ENCODE assay signal across 12 cellular contexts in the genomic region with DNA sequence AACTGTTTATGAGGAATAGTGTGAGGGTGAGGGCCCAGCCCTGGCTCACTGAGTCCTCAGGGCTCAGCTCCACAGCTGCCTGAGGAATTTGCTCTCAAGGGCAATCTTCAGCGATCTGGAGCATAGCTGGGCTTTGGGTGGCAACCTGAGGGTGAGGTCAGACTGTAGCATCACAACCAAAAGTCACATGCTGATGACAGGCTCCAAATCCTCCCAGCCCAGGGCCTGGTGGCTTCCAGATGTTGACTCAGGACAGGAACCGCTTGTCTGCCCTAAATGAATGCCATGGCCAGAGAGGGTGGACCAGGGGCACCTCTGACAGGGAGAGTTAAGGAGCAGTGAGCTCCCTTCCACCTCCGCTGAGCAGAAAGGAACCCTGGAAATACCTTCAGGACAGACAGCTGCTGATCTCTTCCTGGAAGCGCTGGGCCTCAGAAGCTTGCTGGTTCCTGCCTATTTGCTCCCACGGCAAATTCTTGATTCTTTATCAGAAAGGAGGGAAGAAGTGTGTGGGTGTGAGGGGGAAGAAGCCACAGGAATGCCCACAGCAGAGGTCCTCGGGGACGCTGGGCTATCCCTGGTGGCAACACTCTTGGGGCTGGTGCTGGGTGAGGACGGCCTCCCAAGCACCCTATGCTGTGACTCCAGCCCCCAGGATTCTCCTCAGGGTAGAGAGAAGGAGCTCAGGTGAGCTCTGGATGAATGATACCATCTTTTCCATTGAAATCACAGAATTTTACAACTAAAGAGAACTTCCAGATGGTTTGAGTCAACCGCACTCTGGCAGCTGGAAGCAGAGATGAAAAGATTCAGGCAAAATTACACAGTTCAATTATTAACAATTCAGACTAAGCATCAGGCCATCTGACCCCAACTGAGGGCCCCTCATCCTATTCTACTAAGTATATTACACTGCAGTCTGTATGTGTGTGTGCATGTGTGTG. TPM values are rescaled to one million over a fixed set of nuclear protein-coding genes. Genes with fewer than 3 reads are reported as not detected.
A peak's percentile ranks its signal among the peaks of the same experiment; 100 is the strongest.
DNase-seq lines count a peak whose midpoint lies in the region; ATAC-seq, FAIRE-seq and TF ChIP-seq lines count a peak whose summit lies in the region.
"Had no signal": no experiment of that assay in that cellular context is flagged by ENCODE, and none has a peak within 500 bp of the region (broad histone marks: within the 10 kb centered on the region; RNA-seq: fewer than 3 reads in every experiment).

No MANE protein-coding gene starts in this region.

- H3K27me3 ChIP-seq in brain microvascular endothelial cell (replicated peaks) (no peaks in the 10 kb centered on the region), right lobe of liver (no peaks in the 10 kb centered on the region)
- H3K27me3 ChIP-seq: Peyer's patch had no signal

- peaks cover 0 to 15% (median 2%) of the 10 kb centered on the region in 4 donors for H3K4me1 ChIP-seq in right lobe of liver
- H3K4me1 ChIP-seq: Peyer's patch had no signal

- peak overlapping the region; percentile 96 for H3K27ac ChIP-seq in brain microvascular endothelial cell
- H3K27ac ChIP-seq in right lobe of liver, result peak overlapping the region in 1 of 3 donors; percentile 53
- H3K27ac ChIP-seq: HL-60 had no signal

- intact Hi-C loops in right lobe of liver (cut with DNase I), result no loop called here

- CTCF ChIA-PET in activated CD4-positive, alpha-beta T cell treated with anti-CD3 and anti-CD28 coated beads, Interleukin-2, amount 10 ng/mL, durations not matched to agents 7 days and 5 days (lab: Charles Lee), result no interaction called here

- no peak for FAIRE-seq in urothelium cell line (lab: Jason Lieb, UNC)

- H3K36me3 Mint-ChIP-seq in activated CD4-positive, alpha-beta T cell treated with anti-CD3 and anti-CD28 coated beads, Interleukin-2, amount 10 ng/mL, durations not matched to agents 7 days and 5 days (ENCODE audit: low read depth), result peaks cover 2% of the 10 kb centered on the region
- H3K36me3 Mint-ChIP-seq: activated naive CD4-positive, alpha-beta T cell treated with anti-CD3 and anti-CD28 coated beads, Interleukin-2, amount 10 ng/mL, durations not matched to agents 7 days and 5 days had no signal

- ATAC-seq in right lobe of liver (peak; percentile 11 to 69 (median 24)), GM18505 (IDR thresholded peaks at IDR 0.05; ENCODE audit: unreplicated experiment) (no peak), GM19035 (IDR thresholded peaks at IDR 0.05; ENCODE audit: unreplicated experiment) (no peak)

- H3K4me1 Mint-ChIP-seq in activated CD4-positive, alpha-beta T cell treated with anti-CD3 and anti-CD28 coated beads, Interleukin-2, amount 10 ng/mL, durations not matched to agents 7 days and 5 days, result peaks cover 64% of the 10 kb centered on the region

- no peaks in the 10 kb centered on the region for H3K9me3 Mint-ChIP-seq in activated CD4-positive, alpha-beta T cell treated with anti-CD3 and anti-CD28 coated beads, Interleukin-2, amount 10 ng/mL, durations not matched to agents 7 days and 5 days
- H3K9me3 Mint-ChIP-seq: activated naive CD4-positive, alpha-beta T cell treated with anti-CD3 and anti-CD28 coated beads, Interleukin-2, amount 10 ng/mL, durations not matched to agents 7 days and 5 days had no signal

- H3K27ac Mint-ChIP-seq in activated CD4-positive, alpha-beta T cell treated with anti-CD3 and anti-CD28 coated beads, Interleukin-2, amount 10 ng/mL, durations not matched to agents 7 days and 5 days, result peak overlapping the region; percentile 74
- H3K27ac Mint-ChIP-seq: activated naive CD4-positive, alpha-beta T cell treated with anti-CD3 and anti-CD28 coated beads, Interleukin-2, amount 10 ng/mL, durations not matched to agents 7 days and 5 days had no signal

- POLR2A ChIA-PET in activated CD4-positive, alpha-beta T cell treated with anti-CD3 and anti-CD28 coated beads, Interleukin-2, amount 10 ng/mL, durations not matched to agents 7 days and 5 days (lab: Charles Lee), result no interaction called here

- peaks cover 8% of the 10 kb centered on the region for H3K27me3 Mint-ChIP-seq in activated CD4-positive, alpha-beta T cell treated with anti-CD3 and anti-CD28 coated beads, Interleukin-2, amount 10 ng/mL, durations not matched to agents 7 days and 5 days

- no peak overlapping the region for H3K4me3 ChIP-seq in brain microvascular endothelial cell (ENCODE audit: low read depth, low read length)
- no peak overlapping the region for H3K4me3 ChIP-seq in right lobe of liver
- H3K4me3 ChIP-seq: Peyer's patch had no signal

- 40% methylated on average over 5 of the region's 9 CpGs for WGBS in right lobe of liver (ENCODE audit: insufficient coverage, low coverage, low lambda C conversion rate, missing lambda C conversion rate)

- in situ Hi-C loops in brain microvascular endothelial cell (cut with HindIII; ENCODE audit: low pct_ligation_motif_present, low sequenced_read_pairs), result no loop called here

- no peak for TF ChIP-seq POLR2A in right lobe of liver (IDR thresholded peaks at IDR 0.05)
- no peak for TF ChIP-seq POLR2A in GM18505 (IDR thresholded peaks at IDR 0.05; ENCODE audit: borderline replicate concordance, extremely low read depth, insufficient read depth, insufficient read length)

- DNase-seq in activated CD4-positive, alpha-beta T cell treated with anti-CD3 and anti-CD28 coated beads, Interleukin-2, amount 10 ng/mL, durations not matched to agents 7 days and 5 days, result no peak
- no peak for DNase-seq in activated CD4-positive, alpha-beta T cell treated with anti-CD3 and anti-CD28 coated beads for 4 hours
- DNase-seq in brain microvascular endothelial cell (peak; percentile 69), right lobe of liver (peak in 1 of 3 donors; percentile 55), urothelium cell line (ENCODE audit: low spot score) (peak; percentile 60), activated gamma-delta T cell treated with Interleukin-2 at 50 U/mL for 16 hours (no peak)
- DNase-seq: activated naive CD4-positive, alpha-beta T cell treated with anti-CD3 and anti-CD28 coated beads, Interleukin-2, amount 10 ng/mL, durations not matched to agents 7 days and 5 days; AML-193; Peyer's patch had no signal

- H3K9me3 ChIP-seq in right lobe of liver, result no peaks in the 10 kb centered on the region
- H3K9me3 ChIP-seq: Peyer's patch had no signal

- no peak overlapping the region for H3K4me3 Mint-ChIP-seq in activated CD4-positive, alpha-beta T cell treated with anti-CD3 and anti-CD28 coated beads, Interleukin-2, amount 10 ng/mL, durations not matched to agents 7 days and 5 days
- H3K4me3 Mint-ChIP-seq: activated naive CD4-positive, alpha-beta T cell treated with anti-CD3 and anti-CD28 coated beads, Interleukin-2, amount 10 ng/mL, durations not matched to agents 7 days and 5 days had no signal

- TF ChIP-seq CTCF in brain microvascular endothelial cell (IDR thresholded peaks at IDR 0.05; ENCODE audit: low read depth, low read length, missing control alignments), result no peak
- TF ChIP-seq CTCF in right lobe of liver (IDR thresholded peaks at IDR 0.05), result no peak

- H3K36me3 ChIP-seq in brain microvascular endothelial cell (replicated peaks) (no peaks in the 10 kb centered on the region), right lobe of liver (peaks cover 0 to 16% (median 8%) of the 10 kb centered on the region in 4 donors)

RNA-seq across cellular contexts. Expression of a gene that starts 13.8 kb away (rescaled TPM):
- total RNA-seq in activated CD4-positive, alpha-beta T cell treated with anti-CD3 and anti-CD28 coated beads, Interleukin-2, amount 10 ng/mL, durations not matched to agents 7 days and 5 days, result 10 to 100 TPM; 10.1 to 10.2 TPM
- 100 to 1,000 TPM; 135 to 221 (median 164) TPM for total RNA-seq in right lobe of liver

Comparison
In these comparisons a context has a peak if more than half of its experiments do, and no peak if none do; other contexts are left out.
1. DNase-seq: peak in brain microvascular endothelial cell (single experiment) and urothelium cell line (single experiment); none in activated CD4-positive, alpha-beta T cell treated with anti-CD3 and anti-CD28 coated beads, Interleukin-2, amount 10 ng/mL, durations not matched to agents 7 days and 5 days (single experiment), activated CD4-positive, alpha-beta T cell treated with anti-CD3 and anti-CD28 coated beads for 4 hours (0 of 2) and activated gamma-delta T cell treated with Interleukin-2 at 50 U/mL for 16 hours (single experiment).
2. ATAC-seq: peak in right lobe of liver (4 of 4); none in GM18505 (single experiment) and GM19035 (single experiment).
3. RNA of a gene that starts 13.8 kb away (total RNA-seq): 135 to 221 TPM in right lobe of liver; 10.1 to 10.2 TPM in activated CD4-positive, alpha-beta T cell treated with anti-CD3 and anti-CD28 coated beads, Interleukin-2, amount 10 ng/mL, durations not matched to agents 7 days and 5 days; every median in the first group is over 10 times any median in the second.